Comparison of ENCODE assay signal across 10 cellular contexts in genomic region chr19:29966594-29967249, GRCh38. TPM values are rescaled to one million over a fixed set of nuclear protein-coding genes. Genes with fewer than 3 reads are reported as not detected.
DNase-seq lines count a peak whose midpoint lies in the region; ATAC-seq, FAIRE-seq and TF ChIP-seq lines count a peak whose summit lies in the region.
"Had no signal": no experiment of that assay in that cellular context is flagged by ENCODE, and none has a peak within 500 bp of the region (broad histone marks: within the 10 kb centered on the region; RNA-seq: fewer than 3 reads in every experiment).

No MANE protein-coding gene starts in this region.

- no peak for TF ChIP-seq EP300 in transverse colon (IDR thresholded peaks at IDR 0.05; ENCODE audit: low read depth)

- H3K9me3 ChIP-seq in transverse colon, result no peaks in the 10 kb centered on the region

- H3K4me3 ChIP-seq in transverse colon, result no peak overlapping the region

- H3K36me3 Mint-ChIP-seq in neural crest cell (ENCODE audit: low read depth), result no peaks in the 10 kb centered on the region

- peak; percentile 18 for DNase-seq in amniotic epithelial cell (ENCODE audit: low read depth)
- DNase-seq in neural crest cell (ENCODE audit: low read depth, low spot score), result no peak
- no peak for DNase-seq in GM13976 (ENCODE audit: low spot score)
- DNase-seq in transverse colon, result no peak
- no peak for DNase-seq in SHP77 (lab: John Stamatoyannopoulos, UW)
- DNase-seq: NCI-H524 treated with DMSO at 0.1 percent for 48 hours had no signal

- peaks cover 32% of the 10 kb centered on the region for H3K4me1 Mint-ChIP-seq in neural crest cell

- H3K27ac Mint-ChIP-seq in neural crest cell (ENCODE audit: unreplicated experiment), result no peak overlapping the region

- H3K36me3 ChIP-seq in transverse colon, result no peaks in the 10 kb centered on the region

- no peaks in the 10 kb centered on the region for H3K9me3 Mint-ChIP-seq in neural crest cell

- H3K27ac ChIP-seq in transverse colon, result no peak overlapping the region
- H3K27ac ChIP-seq: epithelial cell of prostate had no signal

- FAIRE-seq in G401.6 (lab: Jason Lieb, UNC), result peak; percentile 89

- in situ Hi-C loops in GM13976 (cut with MboI; ENCODE audit: low sequenced_read_pairs, unreplicated experiment) (no loop called here), transverse colon (cut with MboI; ENCODE audit: low pct_ligation_motif_present in 1 of 4, low pct_unique_long_range_greater_than_20kb in 1 of 4, low sequenced_read_pairs in 3 of 4) (no loop called here)

- peak; percentile 53 for ATAC-seq in HG03571 (IDR thresholded peaks at IDR 0.05; ENCODE audit: unreplicated experiment)
- no peak for ATAC-seq in esophagus mucosa

- H3K4me1 ChIP-seq in transverse colon, result peaks cover 0 to 64% (median 19%) of the 10 kb centered on the region in 4 donors

- H3K4me3 Mint-ChIP-seq in neural crest cell, result no peak overlapping the region

- no peaks in the 10 kb centered on the region for H3K27me3 Mint-ChIP-seq in neural crest cell (ENCODE audit: low read depth)

- intact Hi-C loops in transverse colon (cut with DNase I; ENCODE audit: low total_unique reads), result no loop called here

- TF ChIP-seq CTCF in neural crest cell (conservative IDR thresholded peaks at IDR 0.05) (peak; percentile 45), GM13976 (IDR thresholded peaks at IDR 0.05; ENCODE audit: borderline replicate concordance, control extremely low read depth, extremely low read depth, insufficient read depth, missing control alignments) (no peak), transverse colon (IDR thresholded peaks at IDR 0.05) (peak in 1 of 5 experiments; percentile 15)

- TF ChIP-seq POLR2A in transverse colon (IDR thresholded peaks at IDR 0.05), result no peak

- H3K27me3 ChIP-seq in transverse colon, result no peaks in the 10 kb centered on the region

RNA-seq across cellular contexts. Expression of gene URI1, which starts 24.7 kb away (rescaled TPM):
- total RNA-seq in neural crest cell, result 58.6 and 59.9 TPM in 2 replicates
- 100 to 1,000 TPM in 1 of 4 donors, 10 to 100 TPM in 3; 28.1 to 146 (median 48.0) TPM for total RNA-seq in transverse colon
- total RNA-seq in esophagus mucosa, result 32.4 TPM
